8 cellular contexts compared by ENCODE assay signal in genomic region chrX:153967536-153968214, GRCh38. TPM values are rescaled to one million over a fixed set of nuclear protein-coding genes. Genes with fewer than 3 reads are reported as not detected.
DNase-seq lines count a peak whose midpoint lies in the region; ATAC-seq, FAIRE-seq and TF ChIP-seq lines count a peak whose summit lies in the region.

No MANE protein-coding gene starts in this region.

- no peaks in the 10 kb centered on the region for H3K9me3 Mint-ChIP-seq in MCF 10A (ENCODE audit: unreplicated experiment)
- no peaks in the 10 kb centered on the region for H3K9me3 Mint-ChIP-seq in activated B cell treated with CpG ODN at 0.5 μM for 24 hours
- H3K9me3 Mint-ChIP-seq in type B pancreatic cell = no peaks in the 10 kb centered on the region

- CTCF ChIA-PET in MCF 10A (lab: Yijun Ruan, JAX) (interaction anchor here (0.6 to 5.2 kb wide), 9 partner anchors 10 to 1013 kb away, joined by 3 to 50 read pairs (median 3); partner anchors contain the start of gene RENBP), mammary epithelial cell (lab: Charles Lee; ENCODE audit: low non-redundant PET) (no interaction called here), activated B cell treated with CpG ODN at 0.5 μM for 24 hours (lab: Charles Lee) (interaction anchor here (1.1 to 1.4 kb wide), 4 partner anchors 15 to 44 kb away, joined by 3 to 8 read pairs (median 3); no protein-coding TSS in a partner anchor), HepG2 (lab: Yijun Ruan, JAX; ENCODE audit: low intra/inter-chr PET ratio, low total read pairs) (no interaction called here)

- BruUV-seq in MCF 10A (replicated peaks; lab: Mats Ljungman, UMichigan) (no TSS peak), mammary epithelial cell (replicated peaks; lab: Mats Ljungman, UMichigan) (no TSS peak), HepG2 (replicated peaks; lab: Mats Ljungman, UMichigan) (TSS peak; percentile 12)

- H3K27ac Mint-ChIP-seq in MCF 10A (ENCODE audit: low read depth, unreplicated experiment) (no peak overlapping the region), activated B cell treated with CpG ODN at 0.5 μM for 24 hours (peak overlapping the region; percentile 79), type B pancreatic cell (peak overlapping the region; percentile 82)

- ATAC-seq in activated B cell treated with CpG ODN at 0.5 μM for 24 hours (ENCODE audit: low read depth) (no peak), HepG2 (no peak), HG03460 (IDR thresholded peaks at IDR 0.05; ENCODE audit: unreplicated experiment) (no peak)

- H3K36me3 ChIP-seq in mammary epithelial cell (ENCODE audit: insufficient read depth, low read length) (no peaks in the 10 kb centered on the region), HepG2 (replicated peaks in 1 of 2; ENCODE audit: control insufficient read depth in 1 of 2, insufficient read depth in 2 of 2, low read length in 2 of 2) (peaks cover 3 to 34% of the 10 kb centered on the region in 2 experiments; a peak in 4 of 5 replicates)

- intact Hi-C loops in MCF 10A (cut with micrococcal nuclease) = no loop called here
- intact Hi-C loops in mammary epithelial cell (cut with micrococcal nuclease) = no loop called here
- intact Hi-C loops in activated B cell treated with CpG ODN at 0.5 μM for 24 hours (cut with micrococcal nuclease) = loop anchor here (2.0 kb wide), 2 partner anchors 15 to 567 kb away; no protein-coding TSS in a partner anchor
- intact Hi-C loops in HepG2 (cut with micrococcal nuclease; ENCODE audit: unreplicated experiment) = no loop called here

- TF ChIP-seq CTCF in MCF 10A (IDR thresholded peaks at IDR 0.05; ENCODE audit: unreplicated experiment) (no peak), mammary epithelial cell (conservative IDR thresholded peaks at IDR 0.05 in 1 of 2, IDR thresholded peaks at IDR 0.05 in 1 of 2; ENCODE audit: extremely low read depth in 1 of 2, insufficient read depth in 1 of 2, low read depth in 1 of 2, low read length in 2 of 2) (no peak), activated B cell treated with CpG ODN at 0.5 μM for 24 hours (IDR thresholded peaks at IDR 0.05) (no peak), HepG2 (CRISPR knock-in tag; IDR thresholded peaks at IDR 0.05) (no peak), type B pancreatic cell (conservative IDR thresholded peaks at IDR 0.05) (no peak)

- H3K4me2 ChIP-seq in mammary epithelial cell (ENCODE audit: insufficient read depth, low read depth, low read length) (no peak overlapping the region), HepG2 (ENCODE audit: low read depth, low read length) (peak overlapping the region; percentile 88)

- H3K4me1 Mint-ChIP-seq in MCF 10A (ENCODE audit: insufficient read depth, unreplicated experiment) (peaks cover 19% of the 10 kb centered on the region), activated B cell treated with CpG ODN at 0.5 μM for 24 hours (peaks cover 51% of the 10 kb centered on the region), type B pancreatic cell (ENCODE audit: unreplicated experiment) (peaks cover 27% of the 10 kb centered on the region)

- no peak for TF ChIP-seq RAD21 in HepG2 (CRISPR knock-in tag; IDR thresholded peaks at IDR 0.05)

- no peaks in the 10 kb centered on the region for H3K27me3 Mint-ChIP-seq in MCF 10A (ENCODE audit: insufficient read depth, unreplicated experiment)
- H3K27me3 Mint-ChIP-seq in activated B cell treated with CpG ODN at 0.5 μM for 24 hours = no peaks in the 10 kb centered on the region
- no peaks in the 10 kb centered on the region for H3K27me3 Mint-ChIP-seq in type B pancreatic cell

- POLR2A ChIA-PET in MCF 10A (lab: Yijun Ruan, JAX) (interaction anchor here (0.6 to 1.5 kb wide), 4 partner anchors 23 to 82 kb away, joined by 3 to 5 read pairs (median 4); no protein-coding TSS in a partner anchor), activated B cell treated with CpG ODN at 0.5 μM for 24 hours (lab: Charles Lee) (interaction anchor here (0.7 to 8.1 kb wide), 6 partner anchors 18 to 430 kb away, joined by 3 to 114 read pairs (median 3); partner anchors contain the start of gene ARHGAP4), HepG2 (lab: Yijun Ruan, JAX) (interaction anchor here (1.4 to 1.7 kb wide), 3 partner anchors 9 to 45 kb away, joined by 3 to 5 read pairs (median 4); no protein-coding TSS in a partner anchor)

- H3K9ac ChIP-seq in mammary epithelial cell (ENCODE audit: insufficient read depth, low read length) (no peak overlapping the region), HepG2 (ENCODE audit: insufficient read depth, low read depth, low read length) (no peak overlapping the region)

- peaks cover 22% of the 10 kb centered on the region for H3K4me1 ChIP-seq in mammary epithelial cell (ENCODE audit: insufficient read depth, low read length)
- H3K4me1 ChIP-seq in HepG2 (ENCODE audit: insufficient read depth, low read length) = peaks cover 36% of the 10 kb centered on the region

- H3K4me3 Mint-ChIP-seq in MCF 10A (ENCODE audit: unreplicated experiment) (peak overlapping the region; percentile 5), activated B cell treated with CpG ODN at 0.5 μM for 24 hours (peak overlapping the region; percentile 75), type B pancreatic cell (peak overlapping the region; percentile 100)

- H3K27ac ChIP-seq in mammary epithelial cell (ENCODE audit: insufficient read depth, low read depth, low read length) (no peak overlapping the region), HepG2 (ENCODE audit: extremely low read length, insufficient read depth, low read length) (no peak overlapping the region)

- dilution Hi-C loops in mammary epithelial cell (cut with HindIII; ENCODE audit: low sequenced_read_pairs) = loop anchor here (5.0 kb wide), 1 partner anchor 75 kb away; no protein-coding TSS in a partner anchor

- in situ Hi-C loops in mammary epithelial cell (cut with MboI; ENCODE audit: low sequenced_read_pairs in 2 of 2) (loop anchor here in 1 of 2 donors (25.0 kb wide), 1 partner anchor 205 kb away; the partner anchor contains the start of gene PLXNB3), HepG2 (cut with HindIII; ENCODE audit: extremely low pct_ligation_motif_present, low pct_unique_long_range_greater_than_20kb) (no loop called here)

- peaks cover 19% of the 10 kb centered on the region for H3K36me3 Mint-ChIP-seq in MCF 10A (ENCODE audit: insufficient read depth, unreplicated experiment)
- H3K36me3 Mint-ChIP-seq in activated B cell treated with CpG ODN at 0.5 μM for 24 hours (ENCODE audit: low read depth) = peaks cover 23% of the 10 kb centered on the region
- H3K36me3 Mint-ChIP-seq in type B pancreatic cell = peaks cover 9% of the 10 kb centered on the region

- 68% methylated on average over 12 of the region's 16 CpGs for WGBS in mammary epithelial cell (ENCODE audit: low coverage, missing lambda C conversion rate)
- 82% methylated on average over 5 of the region's 16 CpGs for WGBS in HepG2 (ENCODE audit: low lambda C conversion rate)

- no peaks in the 10 kb centered on the region for H3K27me3 ChIP-seq in mammary epithelial cell (ENCODE audit: insufficient read depth, low read length)
- H3K27me3 ChIP-seq in HepG2 (ENCODE audit: control insufficient read depth in 1 of 2, insufficient read depth in 2 of 2, low read length in 2 of 2) = no peaks in the 10 kb centered on the region; a peak in 1 of 5 replicates

- no peaks in the 10 kb centered on the region for H4K20me1 ChIP-seq in mammary epithelial cell (ENCODE audit: insufficient read depth, low read length)
- H4K20me1 ChIP-seq in HepG2 (ENCODE audit: insufficient read depth, low read length) = peaks cover 48% of the 10 kb centered on the region

- H3K79me2 ChIP-seq in mammary epithelial cell (ENCODE audit: insufficient read depth, low read length) (peaks cover 83% of the 10 kb centered on the region), HepG2 (ENCODE audit: insufficient read depth, low read length) (peaks cover 66% of the 10 kb centered on the region)

- H2AFZ ChIP-seq in mammary epithelial cell (ENCODE audit: low read depth, low read length) (no peak overlapping the region), HepG2 (ENCODE audit: low read length) (no peak overlapping the region)

- no peak overlapping the region for H3K4me3 ChIP-seq in mammary epithelial cell (replicated peaks in 1 of 3; ENCODE audit: insufficient read depth in 1 of 3, low read depth in 2 of 3, low read length in 3 of 3)
- no peak overlapping the region; a peak in 1 of 6 replicates for H3K4me3 ChIP-seq in HepG2 (replicated peaks in 1 of 3; ENCODE audit: insufficient read depth in 1 of 3, low read depth in 2 of 3, low read length in 3 of 3)

- no peak for DNase-seq in MCF 10A (ENCODE audit: unreplicated experiment)
- no peak for DNase-seq in mammary epithelial cell
- peak; percentile 18 for DNase-seq in activated B cell treated with CpG ODN at 0.5 μM for 24 hours
- DNase-seq in HepG2 (ENCODE audit: low spot score) = no peak
- DNase-seq in type B pancreatic cell (ENCODE audit: extremely low spot score, unreplicated experiment) = no peak
- DNase-seq in glomerular visceral epithelial cell (ENCODE audit: extremely low spot score) = no peak
- no peak for DNase-seq in stimulated activated CD4-positive, alpha-beta T cell treated with anti-CD3 and anti-CD28 coated beads, Interleukin-2, amount 100 ng/mL, for 48 hours

- TF ChIP-seq EP300 in HepG2 (IDR thresholded peaks at IDR 0.05; ENCODE audit: low read depth in 2 of 2, low read length in 2 of 2) = no peak
- no peak for TF ChIP-seq EP300 in HepG2 (CRISPR knock-in tag; IDR thresholded peaks at IDR 0.05; ENCODE audit: borderline replicate concordance)

- H3K9me3 ChIP-seq in mammary epithelial cell (replicated peaks; ENCODE audit: insufficient read depth, low read length) (peaks cover 5% of the 10 kb centered on the region), HepG2 (ENCODE audit: low read length) (no peaks in the 10 kb centered on the region)

- no peak for FAIRE-seq in HepG2 (lab: Jason Lieb, UNC)

- no peak for TF ChIP-seq POLR2A in HepG2 (IDR thresholded peaks at IDR 0.05; ENCODE audit: insufficient read depth in 1 of 2, low read depth in 2 of 2, low read length in 2 of 2)

RNA-seq across cellular contexts. Expression of gene HCFC1, which starts 3.9 kb away (rescaled TPM):
- total RNA-seq in MCF 10A (2022) (40.3 and 44.5 TPM in 2 replicates), mammary epithelial cell (10 to 100 TPM; 21.8 to 47.6 TPM), activated B cell treated with CpG ODN at 0.5 μM for 24 hours (72.5 and 79.4 TPM in 2 replicates), HepG2 (2016; rRNA removed; fragmentation: Illumina TruSeq; extraction: Trizol) (17.8 and 24.0 TPM in 2 replicates), type B pancreatic cell (ENCODE audit: low replicate concordance) (81.2 and 98.0 TPM in 2 replicates)
- polyA plus RNA-seq in mammary epithelial cell (8.4 TPM), HepG2 (2011; rRNA removed) (5.8 TPM in 2 replicates)
- polyA minus RNA-seq in mammary epithelial cell = 98.5 TPM
- 3.1 and 3.2 TPM in 2 replicates for total RNA-seq in HepG2 (2016; cell fraction: cytosol; rRNA removed; fragmentation: Illumina TruSeq; extraction: Trizol; ENCODE audit: low read depth)
- 18.3 and 20.3 TPM in 2 replicates for total RNA-seq in HepG2 (2016; cell fraction: insoluble cytoplasmic fraction; rRNA removed; fragmentation: Illumina TruSeq; extraction: Trizol)
- 11.9 and 12.8 TPM in 2 replicates for total RNA-seq in HepG2 (2016; cell fraction: membrane; rRNA removed; fragmentation: Illumina TruSeq; extraction: Trizol)
- 17.9 and 21.9 TPM in 2 replicates for total RNA-seq in HepG2 (2016; cell fraction: nucleus; rRNA removed; fragmentation: Illumina TruSeq; extraction: Trizol)
- polyA plus RNA-seq in HepG2 (2011; cell fraction: cytosol; rRNA removed) = 4.6 and 5.7 TPM in 2 replicates
- 27.7 and 34.4 TPM in 2 replicates for polyA plus RNA-seq in HepG2 (2011; cell fraction: nucleus; rRNA removed)
- 18.3 and 21.2 TPM in 2 replicates for polyA plus RNA-seq in HepG2 (2012)
- polyA plus RNA-seq in HepG2 (2016; cell fraction: cytosol; fragmentation: Illumina TruSeq; extraction: Trizol; ENCODE audit: low read depth) = 2.2 and 2.6 TPM in 2 replicates
- polyA plus RNA-seq in HepG2 (2016; cell fraction: insoluble cytoplasmic fraction; fragmentation: Illumina TruSeq; extraction: Trizol; ENCODE audit: low read depth) = 32.5 and 46.4 TPM in 2 replicates
- 7.0 and 9.4 TPM in 2 replicates for polyA plus RNA-seq in HepG2 (2016; cell fraction: membrane; fragmentation: Illumina TruSeq; extraction: Trizol; ENCODE audit: low read depth)
- 60.1 and 68.4 TPM in 2 replicates for polyA plus RNA-seq in HepG2 (2016; cell fraction: nucleus; fragmentation: Illumina TruSeq; extraction: Trizol; ENCODE audit: insufficient read depth, low read depth)
- 16.9 and 25.4 TPM in 2 replicates for polyA minus RNA-seq in HepG2 (2011; rRNA and poly(A)+ RNA removed; ENCODE audit: low replicate concordance)
- polyA minus RNA-seq in HepG2 (2011; cell fraction: cytosol; rRNA and poly(A)+ RNA removed) = 17.9 and 19.6 TPM in 2 replicates
- 10.3 and 14.4 TPM in 2 replicates for polyA minus RNA-seq in HepG2 (2011; cell fraction: nucleus; rRNA and poly(A)+ RNA removed)

RNA-seq across cellular contexts. Expression of gene TMEM187, which starts 4.9 kb away (rescaled TPM):
- total RNA-seq in MCF 10A (2022) = 9.3 and 10.9 TPM in 2 replicates
- total RNA-seq in mammary epithelial cell = 1 to 10 TPM; 5.7 to 9.2 TPM
- polyA plus RNA-seq in mammary epithelial cell = 4.6 TPM
- 1.1 TPM for polyA minus RNA-seq in mammary epithelial cell
- total RNA-seq in activated B cell treated with CpG ODN at 0.5 μM for 24 hours = 2.0 and 2.9 TPM in 2 replicates
- 1.7 and 2.2 TPM in 2 replicates for total RNA-seq in HepG2 (2016; rRNA removed; fragmentation: Illumina TruSeq; extraction: Trizol)
- 0.40 and 0.53 TPM in 2 replicates for total RNA-seq in HepG2 (2016; cell fraction: cytosol; rRNA removed; fragmentation: Illumina TruSeq; extraction: Trizol; ENCODE audit: low read depth)
- total RNA-seq in HepG2 (2016; cell fraction: insoluble cytoplasmic fraction; rRNA removed; fragmentation: Illumina TruSeq; extraction: Trizol) = 2.0 and 3.2 TPM in 2 replicates
- total RNA-seq in HepG2 (2016; cell fraction: membrane; rRNA removed; fragmentation: Illumina TruSeq; extraction: Trizol) = 1.1 and 1.3 TPM in 2 replicates
- total RNA-seq in HepG2 (2016; cell fraction: nucleus; rRNA removed; fragmentation: Illumina TruSeq; extraction: Trizol) = 2.5 and 3.6 TPM in 2 replicates
- polyA plus RNA-seq in HepG2 (2011; rRNA removed) = 6.2 and 6.7 TPM in 2 replicates
- 7.0 and 11.0 TPM in 2 replicates for polyA plus RNA-seq in HepG2 (2011; cell fraction: cytosol; rRNA removed)
- 4.7 and 4.8 TPM in 2 replicates for polyA plus RNA-seq in HepG2 (2011; cell fraction: nucleus; rRNA removed)
- polyA plus RNA-seq in HepG2 (2012) = 5.0 and 5.4 TPM in 2 replicates
- polyA plus RNA-seq in HepG2 (2016; cell fraction: cytosol; fragmentation: Illumina TruSeq; extraction: Trizol; ENCODE audit: low read depth) = 0.63 and 0.91 TPM in 2 replicates
- 1.3 and 2.0 TPM in 2 replicates for polyA plus RNA-seq in HepG2 (2016; cell fraction: insoluble cytoplasmic fraction; fragmentation: Illumina TruSeq; extraction: Trizol; ENCODE audit: low read depth)
- 0.69 and 1.2 TPM in 2 replicates for polyA plus RNA-seq in HepG2 (2016; cell fraction: membrane; fragmentation: Illumina TruSeq; extraction: Trizol; ENCODE audit: low read depth)
- 3.0 and 3.8 TPM in 2 replicates for polyA plus RNA-seq in HepG2 (2016; cell fraction: nucleus; fragmentation: Illumina TruSeq; extraction: Trizol; ENCODE audit: insufficient read depth, low read depth)
- 9.2 and 13.1 TPM in 2 replicates for polyA minus RNA-seq in HepG2 (2011; rRNA and poly(A)+ RNA removed; ENCODE audit: low replicate concordance)
- 3.5 and 3.7 TPM in 2 replicates for polyA minus RNA-seq in HepG2 (2011; cell fraction: cytosol; rRNA and poly(A)+ RNA removed)
- 1.4 and 3.5 TPM in 2 replicates for polyA minus RNA-seq in HepG2 (2011; cell fraction: nucleus; rRNA and poly(A)+ RNA removed)
- total RNA-seq in type B pancreatic cell (ENCODE audit: low replicate concordance) = 14.4 and 15.2 TPM in 2 replicates

RNA-seq across cellular contexts. Expression of gene RENBP, which starts 23.2 kb away (rescaled TPM):
- 0.23 TPM in 1 of 2 replicates, not detected in the other for total RNA-seq in MCF 10A (2022)
- not detected for total RNA-seq in mammary epithelial cell
- polyA plus RNA-seq in mammary epithelial cell = not detected
- not detected for polyA minus RNA-seq in mammary epithelial cell
- 14.5 and 20.2 TPM in 2 replicates for total RNA-seq in activated B cell treated with CpG ODN at 0.5 μM for 24 hours
- total RNA-seq in HepG2 (2016; rRNA removed; fragmentation: Illumina TruSeq; extraction: Trizol) = 0.77 and 1.4 TPM in 2 replicates
- not detected in 2 replicates for total RNA-seq in HepG2 (2016; cell fraction: cytosol; rRNA removed; fragmentation: Illumina TruSeq; extraction: Trizol; ENCODE audit: low read depth)
- 0.48 and 1.3 TPM in 2 replicates for total RNA-seq in HepG2 (2016; cell fraction: insoluble cytoplasmic fraction; rRNA removed; fragmentation: Illumina TruSeq; extraction: Trizol)
- 0.31 and 0.34 TPM in 2 replicates for total RNA-seq in HepG2 (2016; cell fraction: membrane; rRNA removed; fragmentation: Illumina TruSeq; extraction: Trizol)
- total RNA-seq in HepG2 (2016; cell fraction: nucleus; rRNA removed; fragmentation: Illumina TruSeq; extraction: Trizol) = 0.78 and 1.4 TPM in 2 replicates
- 2.0 and 2.6 TPM in 2 replicates for polyA plus RNA-seq in HepG2 (2011; rRNA removed)
- 2.7 and 3.2 TPM in 2 replicates for polyA plus RNA-seq in HepG2 (2011; cell fraction: cytosol; rRNA removed)
- 7.0 and 9.2 TPM in 2 replicates for polyA plus RNA-seq in HepG2 (2011; cell fraction: nucleus; rRNA removed)
- 1.5 and 2.1 TPM in 2 replicates for polyA plus RNA-seq in HepG2 (2012)
- 0.29 and 0.48 TPM in 2 replicates for polyA plus RNA-seq in HepG2 (2016; cell fraction: cytosol; fragmentation: Illumina TruSeq; extraction: Trizol; ENCODE audit: low read depth)
- 0.72 and 1.8 TPM in 2 replicates for polyA plus RNA-seq in HepG2 (2016; cell fraction: insoluble cytoplasmic fraction; fragmentation: Illumina TruSeq; extraction: Trizol; ENCODE audit: low read depth)
- polyA plus RNA-seq in HepG2 (2016; cell fraction: membrane; fragmentation: Illumina TruSeq; extraction: Trizol; ENCODE audit: low read depth) = 0.16 and 0.45 TPM in 2 replicates
- polyA plus RNA-seq in HepG2 (2016; cell fraction: nucleus; fragmentation: Illumina TruSeq; extraction: Trizol; ENCODE audit: insufficient read depth, low read depth) = 0.89 and 1.6 TPM in 2 replicates
- 3.3 TPM in 1 of 2 replicates, not detected in the other for polyA minus RNA-seq in HepG2 (2011; rRNA and poly(A)+ RNA removed; ENCODE audit: low replicate concordance)
- polyA minus RNA-seq in HepG2 (2011; cell fraction: cytosol; rRNA and poly(A)+ RNA removed) = 0.53 and 1.5 TPM in 2 replicates
- 1.6 and 1.7 TPM in 2 replicates for polyA minus RNA-seq in HepG2 (2011; cell fraction: nucleus; rRNA and poly(A)+ RNA removed)
- total RNA-seq in type B pancreatic cell (ENCODE audit: low replicate concordance) = 4.9 and 6.7 TPM in 2 replicates

RNA-seq across cellular contexts. Expression of gene NAA10, which starts 32.8 kb away (rescaled TPM):
- total RNA-seq in MCF 10A (2022) = 166 and 196 TPM in 2 replicates
- 100 to 1,000 TPM in 1 of 2 donors, 10 to 100 TPM in 1; 90.4 to 115 TPM for total RNA-seq in mammary epithelial cell
- 193 TPM for polyA plus RNA-seq in mammary epithelial cell
- polyA minus RNA-seq in mammary epithelial cell = 94.6 TPM
- total RNA-seq in activated B cell treated with CpG ODN at 0.5 μM for 24 hours = 94.8 and 109 TPM in 2 replicates
- total RNA-seq in HepG2 (2016; rRNA removed; fragmentation: Illumina TruSeq; extraction: Trizol) = 51.1 and 51.7 TPM in 2 replicates
- total RNA-seq in HepG2 (2016; cell fraction: cytosol; rRNA removed; fragmentation: Illumina TruSeq; extraction: Trizol; ENCODE audit: low read depth) = 55.8 and 62.5 TPM in 2 replicates
- total RNA-seq in HepG2 (2016; cell fraction: insoluble cytoplasmic fraction; rRNA removed; fragmentation: Illumina TruSeq; extraction: Trizol) = 47.6 and 50.9 TPM in 2 replicates
- 52.1 and 59.2 TPM in 2 replicates for total RNA-seq in HepG2 (2016; cell fraction: membrane; rRNA removed; fragmentation: Illumina TruSeq; extraction: Trizol)
- total RNA-seq in HepG2 (2016; cell fraction: nucleus; rRNA removed; fragmentation: Illumina TruSeq; extraction: Trizol) = 27.3 and 30.2 TPM in 2 replicates
- polyA plus RNA-seq in HepG2 (2011; rRNA removed) = 49.1 and 49.2 TPM in 2 replicates
- 61.9 and 80.7 TPM in 2 replicates for polyA plus RNA-seq in HepG2 (2011; cell fraction: cytosol; rRNA removed)
- polyA plus RNA-seq in HepG2 (2011; cell fraction: nucleus; rRNA removed) = 84.9 and 98.2 TPM in 2 replicates
- polyA plus RNA-seq in HepG2 (2012) = 45.4 and 52.3 TPM in 2 replicates
- polyA plus RNA-seq in HepG2 (2016; cell fraction: cytosol; fragmentation: Illumina TruSeq; extraction: Trizol; ENCODE audit: low read depth) = 168 and 195 TPM in 2 replicates
- polyA plus RNA-seq in HepG2 (2016; cell fraction: insoluble cytoplasmic fraction; fragmentation: Illumina TruSeq; extraction: Trizol; ENCODE audit: low read depth) = 99.2 and 109 TPM in 2 replicates
- 92.8 and 108 TPM in 2 replicates for polyA plus RNA-seq in HepG2 (2016; cell fraction: membrane; fragmentation: Illumina TruSeq; extraction: Trizol; ENCODE audit: low read depth)
- polyA plus RNA-seq in HepG2 (2016; cell fraction: nucleus; fragmentation: Illumina TruSeq; extraction: Trizol; ENCODE audit: insufficient read depth, low read depth) = 92.2 and 97.8 TPM in 2 replicates
- 30.3 and 98.8 TPM in 2 replicates for polyA minus RNA-seq in HepG2 (2011; rRNA and poly(A)+ RNA removed; ENCODE audit: low replicate concordance)
- 14.6 and 17.3 TPM in 2 replicates for polyA minus RNA-seq in HepG2 (2011; cell fraction: cytosol; rRNA and poly(A)+ RNA removed)
- 23.7 and 25.0 TPM in 2 replicates for polyA minus RNA-seq in HepG2 (2011; cell fraction: nucleus; rRNA and poly(A)+ RNA removed)
- total RNA-seq in type B pancreatic cell (ENCODE audit: low replicate concordance) = 73.8 and 82.7 TPM in 2 replicates

RNA-seq across cellular contexts. Expression of gene ARHGAP4, which starts 41.6 kb away (rescaled TPM):
- total RNA-seq in MCF 10A (2022) (2.3 and 2.6 TPM in 2 replicates), mammary epithelial cell (1 to 10 TPM; 1.3 to 2.3 TPM), activated B cell treated with CpG ODN at 0.5 μM for 24 hours (151 and 158 TPM in 2 replicates), HepG2 (2016; rRNA removed; fragmentation: Illumina TruSeq; extraction: Trizol) (0.64 TPM in 1 of 2 replicates, not detected in the other), type B pancreatic cell (ENCODE audit: low replicate concordance) (7.7 and 8.8 TPM in 2 replicates)
- polyA plus RNA-seq in mammary epithelial cell (0.66 TPM), HepG2 (2011; rRNA removed) (0.57 and 1.1 TPM in 2 replicates)
- 3.4 TPM for polyA minus RNA-seq in mammary epithelial cell
- not detected in 2 replicates for total RNA-seq in HepG2 (2016; cell fraction: cytosol; rRNA removed; fragmentation: Illumina TruSeq; extraction: Trizol; ENCODE audit: low read depth)
- 0.22 TPM in 1 of 2 replicates, not detected in the other for total RNA-seq in HepG2 (2016; cell fraction: insoluble cytoplasmic fraction; rRNA removed; fragmentation: Illumina TruSeq; extraction: Trizol)
- 0.28 TPM in 1 of 2 replicates, not detected in the other for total RNA-seq in HepG2 (2016; cell fraction: membrane; rRNA removed; fragmentation: Illumina TruSeq; extraction: Trizol)
- total RNA-seq in HepG2 (2016; cell fraction: nucleus; rRNA removed; fragmentation: Illumina TruSeq; extraction: Trizol) = 0.41 TPM in 1 of 2 replicates, not detected in the other
- polyA plus RNA-seq in HepG2 (2011; cell fraction: cytosol; rRNA removed) = 0.10 and 0.19 TPM in 2 replicates
- polyA plus RNA-seq in HepG2 (2011; cell fraction: nucleus; rRNA removed) = 7.0 and 9.1 TPM in 2 replicates
- polyA plus RNA-seq in HepG2 (2012) = 0.35 and 0.59 TPM in 2 replicates
- not detected in 2 replicates for polyA plus RNA-seq in HepG2 (2016; cell fraction: cytosol; fragmentation: Illumina TruSeq; extraction: Trizol; ENCODE audit: low read depth)
- not detected in 2 replicates for polyA plus RNA-seq in HepG2 (2016; cell fraction: insoluble cytoplasmic fraction; fragmentation: Illumina TruSeq; extraction: Trizol; ENCODE audit: low read depth)
- not detected in 2 replicates for polyA plus RNA-seq in HepG2 (2016; cell fraction: membrane; fragmentation: Illumina TruSeq; extraction: Trizol; ENCODE audit: low read depth)
- polyA plus RNA-seq in HepG2 (2016; cell fraction: nucleus; fragmentation: Illumina TruSeq; extraction: Trizol; ENCODE audit: insufficient read depth, low read depth) = 0.64 and 1.9 TPM in 2 replicates
- 1.6 and 1.8 TPM in 2 replicates for polyA minus RNA-seq in HepG2 (2011; rRNA and poly(A)+ RNA removed; ENCODE audit: low replicate concordance)
- 1.1 TPM in 1 of 2 replicates, not detected in the other for polyA minus RNA-seq in HepG2 (2011; cell fraction: cytosol; rRNA and poly(A)+ RNA removed)
- polyA minus RNA-seq in HepG2 (2011; cell fraction: nucleus; rRNA and poly(A)+ RNA removed) = 1.2 and 2.8 TPM in 2 replicates

Comparison
In these comparisons a context has a peak if more than half of its experiments do, and no peak if none do; other contexts are left out.
1. CTCF ChIA-PET loops: an anchor here in MCF 10A (0.6 to 5.2 kb wide) and activated B cell treated with CpG ODN at 0.5 μM for 24 hours (1.1 to 1.4 kb wide); none called in mammary epithelial cell and HepG2.
2. H3K4me3 Mint-ChIP-seq: peak in every context shown above with its lines; median percentile 100 in type B pancreatic cell; 75 in activated B cell treated with CpG ODN at 0.5 μM for 24 hours; 5 in MCF 10A.